8 cellular contexts compared by ENCODE assay signal in genomic region chr5:128213340-128213739, GRCh38.
DNase-seq lines count a peak whose midpoint lies in the region; ATAC-seq and TF ChIP-seq lines count a peak whose summit lies in the region.

No MANE protein-coding gene starts in this region.

- no peak overlapping the region for H3K18ac ChIP-seq in trophoblast cell (ENCODE audit: low read length)

- ATAC-seq in HG03045 (IDR thresholded peaks at IDR 0.05; ENCODE audit: unreplicated experiment): no peak

- CTCF ChIA-PET in HEK293 (lab: Yijun Ruan, JAX): interaction anchor here (0.5 to 4.5 kb wide), 4 partner anchors 285 to 629 kb away, joined by 3 to 39 read pairs (median 4); no protein-coding TSS in a partner anchor
- CTCF ChIA-PET in activated CD4-positive, alpha-beta T cell treated with anti-CD3 and anti-CD28 coated beads, Interleukin-2, amount 10 ng/mL, durations not matched to agents 7 days and 5 days (lab: Charles Lee): no interaction called here

- no peak overlapping the region for H3K27ac Mint-ChIP-seq in activated CD4-positive, alpha-beta T cell treated with anti-CD3 and anti-CD28 coated beads, Interleukin-2, amount 10 ng/mL, durations not matched to agents 7 days and 5 days

- WGBS in trophoblast cell (ENCODE audit: extremely low coverage, insufficient coverage, insufficient read length): no CpG with 5 or more reads among the region's 4 CpGs

- H2AFZ ChIP-seq in trophoblast cell (ENCODE audit: insufficient read depth, low read length, poor library complexity): no peak overlapping the region

- H3K27me3 ChIP-seq in trophoblast cell (ENCODE audit: insufficient read depth, low read length): no peaks in the 10 kb centered on the region

- H3K79me2 ChIP-seq in trophoblast cell (ENCODE audit: control insufficient read depth, insufficient read depth, low read length, poor library complexity): no peaks in the 10 kb centered on the region

- peak; percentile 16 for DNase-seq in activated naive CD4-positive, alpha-beta T cell treated with Interleukin-2 at 50 U/mL for 16 hours
- no peak for DNase-seq in activated naive CD4-positive, alpha-beta T cell (lab: John Stamatoyannopoulos, UW)
- peak; percentile 17 for DNase-seq in NCI-H2171 (lab: John Stamatoyannopoulos, UW)
- peak; percentile 62 for DNase-seq in activated CD4-positive, alpha-beta T cell treated with anti-CD3 and anti-CD28 coated beads, Interleukin-2, amount 10 ng/mL, durations not matched to agents 7 days and 5 days
- peak; percentile 78 for DNase-seq in fibroblast of the conjunctiva (ENCODE audit: low read depth)
- DNase-seq in trophoblast cell: peak; percentile 33 to 78

- no peak overlapping the region for H3K9ac ChIP-seq in trophoblast cell (ENCODE audit: low read length)

- H3K4me1 Mint-ChIP-seq in activated CD4-positive, alpha-beta T cell treated with anti-CD3 and anti-CD28 coated beads, Interleukin-2, amount 10 ng/mL, durations not matched to agents 7 days and 5 days: no peaks in the 10 kb centered on the region

- no peak overlapping the region for H3K14ac ChIP-seq in trophoblast cell (ENCODE audit: low read length)

- H4K91ac ChIP-seq in trophoblast cell (ENCODE audit: low read depth, low read length): no peak overlapping the region

- H3K9me3 ChIP-seq in HEK293 (ENCODE audit: control insufficient read depth, insufficient read depth, low read depth, low read length) (no peaks in the 10 kb centered on the region), trophoblast cell (ENCODE audit: insufficient read depth, low read depth, low read length) (peaks cover 2% of the 10 kb centered on the region)

- H3K4me2 ChIP-seq in trophoblast cell (ENCODE audit: low read length): no peak overlapping the region

- H3K79me1 ChIP-seq in trophoblast cell (ENCODE audit: low read length): no peaks in the 10 kb centered on the region

- no peaks in the 10 kb centered on the region for H3K9me3 Mint-ChIP-seq in activated CD4-positive, alpha-beta T cell treated with anti-CD3 and anti-CD28 coated beads, Interleukin-2, amount 10 ng/mL, durations not matched to agents 7 days and 5 days

- H3K36me3 Mint-ChIP-seq in activated CD4-positive, alpha-beta T cell treated with anti-CD3 and anti-CD28 coated beads, Interleukin-2, amount 10 ng/mL, durations not matched to agents 7 days and 5 days (ENCODE audit: low read depth): no peaks in the 10 kb centered on the region

- H3K4me3 ChIP-seq in HEK293 (ENCODE audit: low read depth, low read length) (no peak overlapping the region), trophoblast cell (ENCODE audit: low read depth, low read length) (no peak overlapping the region)

- no peak overlapping the region for H3K27ac ChIP-seq in HEK293 (ENCODE audit: extremely low read depth, low read depth, low read length)
- H3K27ac ChIP-seq in trophoblast cell (ENCODE audit: low read depth, low read length): no peak overlapping the region

- H3K4me1 ChIP-seq in HEK293 (ENCODE audit: control insufficient read depth, insufficient read depth, low read length) (no peaks in the 10 kb centered on the region), trophoblast cell (ENCODE audit: control insufficient read depth in 1 of 2, insufficient read depth in 2 of 2, low read length in 2 of 2) (no peaks in the 10 kb centered on the region)

- no peak overlapping the region for H2BK12ac ChIP-seq in trophoblast cell (ENCODE audit: low read length)

- H2BK120ac ChIP-seq in trophoblast cell (ENCODE audit: insufficient read depth, low read length, poor library complexity): no peak overlapping the region

- no peaks in the 10 kb centered on the region for H3K36me3 ChIP-seq in HEK293 (ENCODE audit: control insufficient read depth in 2 of 2, insufficient read depth in 1 of 2, low read length in 2 of 2)
- H3K36me3 ChIP-seq in trophoblast cell (ENCODE audit: control insufficient read depth in 1 of 2, insufficient read depth in 2 of 2, low read length in 2 of 2): no peaks in the 10 kb centered on the region

- H3K4me3 Mint-ChIP-seq in activated CD4-positive, alpha-beta T cell treated with anti-CD3 and anti-CD28 coated beads, Interleukin-2, amount 10 ng/mL, durations not matched to agents 7 days and 5 days: no peak overlapping the region

- H4K8ac ChIP-seq in trophoblast cell (ENCODE audit: low read depth, low read length): no peak overlapping the region

- TF ChIP-seq CTCF in HEK293 (tag by site-specific recombination; IDR thresholded peaks at IDR 0.05): peak; percentile 64

- H2AK5ac ChIP-seq in trophoblast cell (ENCODE audit: low read length): no peak overlapping the region

- H3K4ac ChIP-seq in trophoblast cell (ENCODE audit: low read depth, low read length): no peak overlapping the region

- H3K23ac ChIP-seq in trophoblast cell (ENCODE audit: low read length): no peak overlapping the region

- POLR2A ChIA-PET in HEK293 (lab: Yijun Ruan, JAX): no interaction called here
- POLR2A ChIA-PET in activated CD4-positive, alpha-beta T cell treated with anti-CD3 and anti-CD28 coated beads, Interleukin-2, amount 10 ng/mL, durations not matched to agents 7 days and 5 days (lab: Charles Lee): no interaction called here

- peaks cover 2% of the 10 kb centered on the region for H3K27me3 Mint-ChIP-seq in activated CD4-positive, alpha-beta T cell treated with anti-CD3 and anti-CD28 coated beads, Interleukin-2, amount 10 ng/mL, durations not matched to agents 7 days and 5 days

- H4K12ac ChIP-seq in trophoblast cell (ENCODE audit: low read depth, low read length): no peak overlapping the region

- no peak overlapping the region for H2BK5ac ChIP-seq in trophoblast cell (ENCODE audit: low read depth, low read length, poor library complexity)

TF ChIP-seq in HEK293, 187 proteins besides CTCF, POLR2A, EP300 and RAD21 (continues in another document):
- TF ChIP-seq HOXD13 (CRISPR knock-in tag; IDR thresholded peaks at IDR 0.05; ENCODE audit: borderline replicate concordance): no peak
- no peak for TF ChIP-seq ZFP69B (tag by site-specific recombination; IDR thresholded peaks at IDR 0.05)
- no peak for TF ChIP-seq KLF7 (tag by site-specific recombination; IDR thresholded peaks at IDR 0.05; ENCODE audit: borderline replicate concordance)
- TF ChIP-seq ZNF596 (tag by site-specific recombination; IDR thresholded peaks at IDR 0.05): no peak
- TF ChIP-seq ZNF530 (tag by site-specific recombination; IDR thresholded peaks at IDR 0.05; ENCODE audit: low read depth): peak; percentile 91
- peak; percentile 69 for TF ChIP-seq ZNF2 (tag by site-specific recombination; IDR thresholded peaks at IDR 0.05)
- no peak for TF ChIP-seq KLF9 (tag by site-specific recombination; IDR thresholded peaks at IDR 0.05; ENCODE audit: low read depth)
- TF ChIP-seq ZBTB1 (tag by site-specific recombination; IDR thresholded peaks at IDR 0.05): no peak
- TF ChIP-seq ZBTB11 (tag by site-specific recombination; conservative IDR thresholded peaks at IDR 0.05; ENCODE audit: low read depth): no peak
- TF ChIP-seq ZNF37A (tag by site-specific recombination; IDR thresholded peaks at IDR 0.05): no peak
- no peak for TF ChIP-seq ZSCAN5A (tag by site-specific recombination; IDR thresholded peaks at IDR 0.05)
- no peak for TF ChIP-seq ZNF670 (tag by site-specific recombination; IDR thresholded peaks at IDR 0.05; ENCODE audit: low read depth)
- no peak for TF ChIP-seq ZNF473 (tag by site-specific recombination; IDR thresholded peaks at IDR 0.05)
- TF ChIP-seq ZSCAN30 (tag by site-specific recombination; IDR thresholded peaks at IDR 0.05): peak; percentile 58; the same call in 1 of the 2 replicates
- peak; percentile 59; the same call in 1 of the 2 replicates for TF ChIP-seq ZNF660 (tag by site-specific recombination; IDR thresholded peaks at IDR 0.05)
- TF ChIP-seq ZNF292 (tag by site-specific recombination; IDR thresholded peaks at IDR 0.05; ENCODE audit: borderline replicate concordance, low read depth): no peak
- TF ChIP-seq EGR2 (tag by site-specific recombination; IDR thresholded peaks at IDR 0.05; ENCODE audit: low read depth): no peak
- TF ChIP-seq ZNF654 (tag by site-specific recombination; IDR thresholded peaks at IDR 0.05; ENCODE audit: low read depth): peak; percentile 98
- no peak for TF ChIP-seq ZNF248 (tag by site-specific recombination; IDR thresholded peaks at IDR 0.05)
- no peak for TF ChIP-seq WT1 (tag by site-specific recombination; IDR thresholded peaks at IDR 0.05)

Comparison
In these comparisons a context has a peak if more than half of its experiments do, and no peak if none do; other contexts are left out.
1. DNase-seq: peak in activated naive CD4-positive, alpha-beta T cell treated with Interleukin-2 at 50 U/mL for 16 hours (single experiment), NCI-H2171 (single experiment), activated CD4-positive, alpha-beta T cell treated with anti-CD3 and anti-CD28 coated beads, Interleukin-2, amount 10 ng/mL, durations not matched to agents 7 days and 5 days (single experiment), fibroblast of the conjunctiva (single experiment) and trophoblast cell (2 of 2); none in activated naive CD4-positive, alpha-beta T cell (0 of 4).